Comparison of ENCODE assay signal across 17 cellular contexts in genomic region chr9:101366038-101366756, GRCh38. TPM values are rescaled to one million over a fixed set of nuclear protein-coding genes. Genes with fewer than 3 reads are reported as not detected.
DNase-seq lines count a peak whose midpoint lies in the region; ATAC-seq, FAIRE-seq and TF ChIP-seq lines count a peak whose summit lies in the region.
"Had no signal": no experiment of that assay in that cellular context is flagged by ENCODE, and none has a peak within 500 bp of the region (broad histone marks: within the 10 kb centered on the region; RNA-seq: fewer than 3 reads in every experiment).

No MANE protein-coding gene starts in this region.

- POLR2A ChIA-PET in HepG2 (lab: Yijun Ruan, JAX), result interaction anchor here (0.6 to 2.1 kb wide), 13 partner anchors 9 to 167 kb away, joined by 3 to 41 read pairs (median 4); partner anchors contain the start of genes MRPL50, RNF20 and ZNF189

- TF ChIP-seq RAD21 in HepG2 (CRISPR knock-in tag; IDR thresholded peaks at IDR 0.05), result no peak

- peak overlapping the region; percentile 80 for H3K4me2 ChIP-seq in HepG2 (ENCODE audit: low read depth, low read length)

- ATAC-seq in HepG2, result peak; percentile 92
- ATAC-seq in left cardiac atrium, result no peak
- ATAC-seq: stimulated activated naive B cell treated with anti-CD40 and anti-IgM and Interleukin-4, amounts not matched to agents 10 μg/mL and 1 μg/mL and 100 μg/mL, for 72 hours had no signal

- H3K27ac ChIP-seq in HepG2 (ENCODE audit: extremely low read length, insufficient read depth, low read length) (peak overlapping the region; percentile 74), adrenal gland (no peak overlapping the region)

- intact Hi-C loops in HepG2 (cut with micrococcal nuclease; ENCODE audit: unreplicated experiment), result loop anchor here (1.0 to 2.0 kb wide), 3 partner anchors 12 to 42 kb away; no protein-coding TSS in a partner anchor
- intact Hi-C loops in adrenal gland (cut with DNase I), result no loop called here
- intact Hi-C loops in left cardiac atrium (cut with DNase I), result no loop called here
- intact Hi-C loops in CD14-positive monocyte (cut with micrococcal nuclease), result no loop called here

- TF ChIP-seq EP300 in HepG2 (IDR thresholded peaks at IDR 0.05; ENCODE audit: low read depth in 2 of 2, low read length in 2 of 2) (peak in 1 of 2 experiments; percentile 44; a peak in 1 of 4 replicates), HepG2 (CRISPR knock-in tag; IDR thresholded peaks at IDR 0.05; ENCODE audit: borderline replicate concordance) (no peak)

- no peaks in the 10 kb centered on the region for H4K20me1 ChIP-seq in HepG2 (ENCODE audit: insufficient read depth, low read length)

- WGBS in HepG2 (ENCODE audit: low lambda C conversion rate), result 6% methylated on average over 5 of the region's 5 CpGs
- WGBS in adrenal gland, 4 donors, result 41 to 49% (median 46%) methylated on average over 5 of the region's 5 CpGs

- peak overlapping the region; percentile 54 for H3K9ac ChIP-seq in HepG2 (ENCODE audit: insufficient read depth, low read depth, low read length)

- no peak overlapping the region for H2AFZ ChIP-seq in HepG2 (ENCODE audit: low read length)

- no peaks in the 10 kb centered on the region for H3K36me3 ChIP-seq in HepG2 (replicated peaks in 1 of 2; ENCODE audit: control insufficient read depth in 1 of 2, insufficient read depth in 2 of 2, low read length in 2 of 2)
- H3K36me3 ChIP-seq in adrenal gland (replicated peaks in 1 of 2), result no peaks in the 10 kb centered on the region

- peaks cover 0 to 2% (median 1%) of the 10 kb centered on the region in 3 donors for H3K27me3 Mint-ChIP-seq in CD14-positive monocyte (ENCODE audit: low read depth in 3 of 3)

- TF ChIP-seq CTCF in AG09309 (IDR thresholded peaks at IDR 0.05; ENCODE audit: control insufficient read depth, insufficient read depth, low read depth, low read length, missing control alignments), result no peak
- TF ChIP-seq CTCF in cardiac fibroblast (IDR thresholded peaks at IDR 0.05; ENCODE audit: low read depth, low read length), result no peak
- no peak for TF ChIP-seq CTCF in HepG2 (CRISPR knock-in tag; IDR thresholded peaks at IDR 0.05)
- TF ChIP-seq CTCF in adrenal gland (IDR thresholded peaks at IDR 0.05), result no peak
- TF ChIP-seq CTCF in CD14-positive monocyte (IDR thresholded peaks at IDR 0.05), result no peak

- no peaks in the 10 kb centered on the region for H3K9me3 ChIP-seq in HepG2 (ENCODE audit: low read length)
- no peaks in the 10 kb centered on the region for H3K9me3 ChIP-seq in adrenal gland (replicated peaks in 1 of 3)

- no peaks in the 10 kb centered on the region for H3K4me1 Mint-ChIP-seq in CD14-positive monocyte
- H3K4me1 Mint-ChIP-seq: stimulated activated naive B cell treated with anti-CD40 and anti-IgM and Interleukin-4, amounts not matched to agents 10 μg/mL and 1 μg/mL and 100 μg/mL, for 72 hours had no signal

- CTCF ChIA-PET in HepG2 (lab: Yijun Ruan, JAX; ENCODE audit: low intra/inter-chr PET ratio, low total read pairs), result no interaction called here

- no peak overlapping the region for H3K4me3 Mint-ChIP-seq in CD14-positive monocyte
- H3K4me3 Mint-ChIP-seq: stimulated activated naive B cell treated with anti-CD40 and anti-IgM and Interleukin-4, amounts not matched to agents 10 μg/mL and 1 μg/mL and 100 μg/mL, for 72 hours had no signal

- DNase-seq in AG09309 (ENCODE audit: low read depth), result peak; percentile 11
- DNase-seq in HT-29 (ENCODE audit: low spot score), result peak; percentile 53
- DNase-seq in cardiac fibroblast (ENCODE audit: low read depth in 2 of 2), result peak; percentile 6 to 11
- DNase-seq in HepG2 (ENCODE audit: low spot score), result peak; percentile 91
- no peak for DNase-seq in adrenal gland
- DNase-seq in left cardiac atrium, result no peak
- DNase-seq in NCI-H526 (lab: John Stamatoyannopoulos, UW), result no peak
- no peak for DNase-seq in CD14-positive monocyte (ENCODE audit: low spot score)
- DNase-seq: DMS 273 treated with DMSO at 0.1 percent for 48 hours; head of caudate nucleus; kidney; NCI-H1436 treated with DMSO at 0.1 percent for 48 hours; NCI-H226; small intestine; stimulated activated naive B cell treated with anti-CD40 and anti-IgM and Interleukin-4, amounts not matched to agents 10 μg/mL and 1 μg/mL and 100 μg/mL, for 72 hours had no signal

- H3K27ac Mint-ChIP-seq in CD14-positive monocyte, result no peak overlapping the region
- H3K27ac Mint-ChIP-seq: stimulated activated naive B cell treated with anti-CD40 and anti-IgM and Interleukin-4, amounts not matched to agents 10 μg/mL and 1 μg/mL and 100 μg/mL, for 72 hours had no signal

- H3K4me1 ChIP-seq in HepG2 (ENCODE audit: insufficient read depth, low read length) (peaks cover 45% of the 10 kb centered on the region), adrenal gland (replicated peaks in 1 of 2) (no peaks in the 10 kb centered on the region)

- peaks cover 0 to 4% (median 2%) of the 10 kb centered on the region in 7 donors for H3K9me3 Mint-ChIP-seq in CD14-positive monocyte
- H3K9me3 Mint-ChIP-seq: stimulated activated naive B cell treated with anti-CD40 and anti-IgM and Interleukin-4, amounts not matched to agents 10 μg/mL and 1 μg/mL and 100 μg/mL, for 72 hours had no signal

- TF ChIP-seq POLR2A in HepG2 (IDR thresholded peaks at IDR 0.05; ENCODE audit: insufficient read depth in 1 of 2, low read depth in 2 of 2, low read length in 2 of 2) (peak in 1 of 2 experiments; percentile 41; a peak in 1 of 4 replicates), adrenal gland (IDR thresholded peaks at IDR 0.05) (no peak)

- H3K27me3 ChIP-seq in HepG2 (ENCODE audit: control insufficient read depth in 1 of 2, insufficient read depth in 2 of 2, low read length in 2 of 2), result no peaks in the 10 kb centered on the region
- no peaks in the 10 kb centered on the region for H3K27me3 ChIP-seq in adrenal gland

- in situ Hi-C loops in HepG2 (cut with HindIII; ENCODE audit: extremely low pct_ligation_motif_present, low pct_unique_long_range_greater_than_20kb), result no loop called here

- peak; percentile 64 for FAIRE-seq in HepG2 (lab: Jason Lieb, UNC)
- FAIRE-seq: kidney, small intestine had no signal

- TSS peak; percentile 81 for BruUV-seq in HepG2 (replicated peaks; lab: Mats Ljungman, UMichigan)

- H3K79me2 ChIP-seq in HepG2 (ENCODE audit: insufficient read depth, low read length), result no peaks in the 10 kb centered on the region

- no peak overlapping the region for H3K4me3 ChIP-seq in AG09309 (ENCODE audit: control insufficient read depth, low read depth, low read length)
- H3K4me3 ChIP-seq in cardiac fibroblast (replicated peaks in 1 of 2; ENCODE audit: low read depth in 2 of 2, low read length in 2 of 2), result no peak overlapping the region
- H3K4me3 ChIP-seq in HepG2 (replicated peaks in 1 of 3; ENCODE audit: insufficient read depth in 1 of 3, low read depth in 2 of 3, low read length in 3 of 3), result peak overlapping the region in 2 of 3 experiments; percentile 42 to 46; a peak in 3 of 6 replicates
- no peak overlapping the region for H3K4me3 ChIP-seq in adrenal gland

- H3K36me3 Mint-ChIP-seq in CD14-positive monocyte, result no peaks in the 10 kb centered on the region
- H3K36me3 Mint-ChIP-seq: stimulated activated naive B cell treated with anti-CD40 and anti-IgM and Interleukin-4, amounts not matched to agents 10 μg/mL and 1 μg/mL and 100 μg/mL, for 72 hours had no signal

RNA-seq across cellular contexts. Expression of gene BAAT, which starts 18.6 kb away (rescaled TPM):
- 0.28 and 0.57 TPM in 2 replicates for total RNA-seq in HT-29 (2014; rRNA removed; shearing (Covaris generic))
- total RNA-seq in HepG2 (2016; rRNA removed; fragmentation: Illumina TruSeq; extraction: Trizol) (0.71 and 1.0 TPM in 2 replicates), adrenal gland (under 1 TPM in 3 of 8 donors, not detected in 5; 0.11 to 0.19 (median 0.14) TPM), left cardiac atrium (under 1 TPM in 1 of 2 donors, not detected in 1; 0.16 TPM)
- total RNA-seq in HepG2 (2016; cell fraction: cytosol; rRNA removed; fragmentation: Illumina TruSeq; extraction: Trizol; ENCODE audit: low read depth), result 0.20 and 0.26 TPM in 2 replicates
- 0.45 and 0.77 TPM in 2 replicates for total RNA-seq in HepG2 (2016; cell fraction: insoluble cytoplasmic fraction; rRNA removed; fragmentation: Illumina TruSeq; extraction: Trizol)
- 0.34 and 0.56 TPM in 2 replicates for total RNA-seq in HepG2 (2016; cell fraction: membrane; rRNA removed; fragmentation: Illumina TruSeq; extraction: Trizol)
- total RNA-seq in HepG2 (2016; cell fraction: nucleus; rRNA removed; fragmentation: Illumina TruSeq; extraction: Trizol), result 0.78 and 0.97 TPM in 2 replicates
- polyA plus RNA-seq in HepG2 (2011; rRNA removed) (7.9 and 11.2 TPM in 2 replicates), adrenal gland (under 1 TPM; 0.07 to 0.27 (median 0.16) TPM), CD14-positive monocyte (not detected)
- 3.9 and 10.6 TPM in 2 replicates for polyA plus RNA-seq in HepG2 (2011; cell fraction: cytosol; rRNA removed)
- 4.2 and 7.6 TPM in 2 replicates for polyA plus RNA-seq in HepG2 (2011; cell fraction: nucleus; rRNA removed)
- polyA plus RNA-seq in HepG2 (2012), result 26.8 and 34.2 TPM in 2 replicates
- polyA plus RNA-seq in HepG2 (2016; cell fraction: cytosol; fragmentation: Illumina TruSeq; extraction: Trizol; ENCODE audit: low read depth), result 0.07 and 0.18 TPM in 2 replicates
- 0.80 and 0.87 TPM in 2 replicates for polyA plus RNA-seq in HepG2 (2016; cell fraction: insoluble cytoplasmic fraction; fragmentation: Illumina TruSeq; extraction: Trizol; ENCODE audit: low read depth)
- polyA plus RNA-seq in HepG2 (2016; cell fraction: membrane; fragmentation: Illumina TruSeq; extraction: Trizol; ENCODE audit: low read depth), result 0.22 and 0.24 TPM in 2 replicates
- 1.4 and 1.7 TPM in 2 replicates for polyA plus RNA-seq in HepG2 (2016; cell fraction: nucleus; fragmentation: Illumina TruSeq; extraction: Trizol; ENCODE audit: insufficient read depth, low read depth)
- polyA minus RNA-seq in HepG2 (2011; rRNA and poly(A)+ RNA removed; ENCODE audit: low replicate concordance), result 0.05 and 7.3 TPM in 2 replicates
- polyA minus RNA-seq in HepG2 (2011; cell fraction: cytosol; rRNA and poly(A)+ RNA removed), result 5.0 and 10.0 TPM in 2 replicates
- 7.6 and 12.8 TPM in 2 replicates for polyA minus RNA-seq in HepG2 (2011; cell fraction: nucleus; rRNA and poly(A)+ RNA removed)
- total RNA-seq: omental fat pad, ureter had no signal

RNA-seq across cellular contexts. Expression of gene MRPL50, which starts 32.2 kb away (rescaled TPM):
- total RNA-seq in HT-29 (2014; rRNA removed; shearing (Covaris generic)), result 7.4 and 10.4 TPM in 2 replicates
- 70.0 and 107 TPM in 2 replicates for total RNA-seq in HepG2 (2016; rRNA removed; fragmentation: Illumina TruSeq; extraction: Trizol)
- 21.0 and 24.1 TPM in 2 replicates for total RNA-seq in HepG2 (2016; cell fraction: cytosol; rRNA removed; fragmentation: Illumina TruSeq; extraction: Trizol; ENCODE audit: low read depth)
- total RNA-seq in HepG2 (2016; cell fraction: insoluble cytoplasmic fraction; rRNA removed; fragmentation: Illumina TruSeq; extraction: Trizol), result 68.9 and 116 TPM in 2 replicates
- total RNA-seq in HepG2 (2016; cell fraction: membrane; rRNA removed; fragmentation: Illumina TruSeq; extraction: Trizol), result 28.1 and 35.5 TPM in 2 replicates
- total RNA-seq in HepG2 (2016; cell fraction: nucleus; rRNA removed; fragmentation: Illumina TruSeq; extraction: Trizol), result 39.6 and 40.3 TPM in 2 replicates
- polyA plus RNA-seq in HepG2 (2011; rRNA removed), result 30.0 and 37.1 TPM in 2 replicates
- polyA plus RNA-seq in HepG2 (2011; cell fraction: cytosol; rRNA removed), result 12.7 and 22.1 TPM in 2 replicates
- polyA plus RNA-seq in HepG2 (2011; cell fraction: nucleus; rRNA removed), result 6.3 and 8.8 TPM in 2 replicates
- 35.5 and 51.6 TPM in 2 replicates for polyA plus RNA-seq in HepG2 (2012)
- polyA plus RNA-seq in HepG2 (2016; cell fraction: cytosol; fragmentation: Illumina TruSeq; extraction: Trizol; ENCODE audit: low read depth), result 9.9 and 11.7 TPM in 2 replicates
- 93.2 and 105 TPM in 2 replicates for polyA plus RNA-seq in HepG2 (2016; cell fraction: insoluble cytoplasmic fraction; fragmentation: Illumina TruSeq; extraction: Trizol; ENCODE audit: low read depth)
- polyA plus RNA-seq in HepG2 (2016; cell fraction: membrane; fragmentation: Illumina TruSeq; extraction: Trizol; ENCODE audit: low read depth), result 17.3 and 19.1 TPM in 2 replicates
- 41.9 and 44.2 TPM in 2 replicates for polyA plus RNA-seq in HepG2 (2016; cell fraction: nucleus; fragmentation: Illumina TruSeq; extraction: Trizol; ENCODE audit: insufficient read depth, low read depth)
- polyA minus RNA-seq in HepG2 (2011; rRNA and poly(A)+ RNA removed; ENCODE audit: low replicate concordance), result 2.7 and 4.1 TPM in 2 replicates
- 6.6 and 7.6 TPM in 2 replicates for polyA minus RNA-seq in HepG2 (2011; cell fraction: cytosol; rRNA and poly(A)+ RNA removed)
- 36.7 and 38.1 TPM in 2 replicates for polyA minus RNA-seq in HepG2 (2011; cell fraction: nucleus; rRNA and poly(A)+ RNA removed)
- total RNA-seq in adrenal gland, result 10 to 100 TPM in 7 of 8 donors, 1 to 10 TPM in 1; 9.9 to 21.2 (median 15.9) TPM
- polyA plus RNA-seq in adrenal gland, result 10 to 100 TPM in 2 of 3 donors, 1 to 10 TPM in 1; 8.4 to 38.6 (median 11.1) TPM
- total RNA-seq in left cardiac atrium, result 10 to 100 TPM; 15.0 to 19.9 TPM
- 1 to 10 TPM; 4.8 to 4.9 TPM for polyA plus RNA-seq in CD14-positive monocyte

RNA-seq across cellular contexts. Expression of gene ZNF189, which starts 32.5 kb away (rescaled TPM):
- total RNA-seq in HT-29 (2014; rRNA removed; shearing (Covaris generic)), result 2.0 and 2.1 TPM in 2 replicates
- total RNA-seq in HepG2 (2016; rRNA removed; fragmentation: Illumina TruSeq; extraction: Trizol), result 50.0 and 65.4 TPM in 2 replicates
- total RNA-seq in HepG2 (2016; cell fraction: cytosol; rRNA removed; fragmentation: Illumina TruSeq; extraction: Trizol; ENCODE audit: low read depth), result 8.6 and 10.3 TPM in 2 replicates
- 48.2 and 65.9 TPM in 2 replicates for total RNA-seq in HepG2 (2016; cell fraction: insoluble cytoplasmic fraction; rRNA removed; fragmentation: Illumina TruSeq; extraction: Trizol)
- 33.1 and 39.4 TPM in 2 replicates for total RNA-seq in HepG2 (2016; cell fraction: membrane; rRNA removed; fragmentation: Illumina TruSeq; extraction: Trizol)
- total RNA-seq in HepG2 (2016; cell fraction: nucleus; rRNA removed; fragmentation: Illumina TruSeq; extraction: Trizol), result 46.2 and 50.3 TPM in 2 replicates
- polyA plus RNA-seq in HepG2 (2011; rRNA removed), result 7.9 and 8.4 TPM in 2 replicates
- polyA plus RNA-seq in HepG2 (2011; cell fraction: cytosol; rRNA removed), result 2.8 and 5.5 TPM in 2 replicates
- polyA plus RNA-seq in HepG2 (2011; cell fraction: nucleus; rRNA removed), result 11.7 and 16.1 TPM in 2 replicates
- polyA plus RNA-seq in HepG2 (2012), result 23.9 and 31.6 TPM in 2 replicates
- 3.4 and 3.7 TPM in 2 replicates for polyA plus RNA-seq in HepG2 (2016; cell fraction: cytosol; fragmentation: Illumina TruSeq; extraction: Trizol; ENCODE audit: low read depth)
- polyA plus RNA-seq in HepG2 (2016; cell fraction: insoluble cytoplasmic fraction; fragmentation: Illumina TruSeq; extraction: Trizol; ENCODE audit: low read depth), result 40.8 and 42.4 TPM in 2 replicates
- polyA plus RNA-seq in HepG2 (2016; cell fraction: membrane; fragmentation: Illumina TruSeq; extraction: Trizol; ENCODE audit: low read depth), result 12.9 and 13.9 TPM in 2 replicates
- 52.8 and 60.4 TPM in 2 replicates for polyA plus RNA-seq in HepG2 (2016; cell fraction: nucleus; fragmentation: Illumina TruSeq; extraction: Trizol; ENCODE audit: insufficient read depth, low read depth)
- polyA minus RNA-seq in HepG2 (2011; rRNA and poly(A)+ RNA removed; ENCODE audit: low replicate concordance), result 2.2 and 6.6 TPM in 2 replicates
- polyA minus RNA-seq in HepG2 (2011; cell fraction: cytosol; rRNA and poly(A)+ RNA removed), result 10.9 and 12.4 TPM in 2 replicates
- polyA minus RNA-seq in HepG2 (2011; cell fraction: nucleus; rRNA and poly(A)+ RNA removed), result 77.9 and 116 TPM in 2 replicates
- total RNA-seq in adrenal gland, result 10 to 100 TPM; 17.8 to 52.8 (median 35.1) TPM
- polyA plus RNA-seq in adrenal gland, result 10 to 100 TPM; 24.8 to 52.4 (median 34.9) TPM
- 10 to 100 TPM; 18.9 to 36.7 TPM for total RNA-seq in left cardiac atrium
- 1 to 10 TPM in 1 of 2 donors, under 1 TPM in 1; 0.72 to 1.2 TPM for polyA plus RNA-seq in CD14-positive monocyte

Comparison
In these comparisons a context has a peak if more than half of its experiments do, and no peak if none do; other contexts are left out.
1. DNase-seq: peak in AG09309 (single experiment), HT-29 (single experiment), cardiac fibroblast (2 of 2) and HepG2 (single experiment); none in adrenal gland (0 of 7), left cardiac atrium (single experiment), NCI-H526 (0 of 2) and CD14-positive monocyte (single experiment).
2. H3K4me3 ChIP-seq: peak in HepG2 (2 of 3); none in AG09309 (single experiment), cardiac fibroblast (0 of 2) and adrenal gland (0 of 4).